In genomic region chr1:40894858-40895257, GRCh38 we compare ENCODE assay signal across 2 cellular contexts.
TF ChIP-seq lines count a peak whose summit lies in the region.

No MANE protein-coding gene starts in this region.

TF ChIP-seq in HEK293, 187 proteins besides CTCF, POLR2A, EP300 and RAD21:
- TF ChIP-seq ZNF707 (tag by site-specific recombination; IDR thresholded peaks at IDR 0.05) = peak; percentile 98
TF ChIP-seq in HEK293: peak in this region for 1; not testable (repeated sequence) for 186.

TF ChIP-seq in K562, 482 proteins besides CTCF, POLR2A, EP300 and RAD21:
- TF ChIP-seq XRCC3 (IDR thresholded peaks at IDR 0.05) = 0 out of 2 replicates have a peak, but pooled peaks have one; percentile 30
- TF ChIP-seq TRIM24 (IDR thresholded peaks at IDR 0.05) = 0 out of 4 replicates have a peak, but pooled peaks of 1 of the 2 experiments have one; percentile 11
- peak; percentile 99 for TF ChIP-seq ZNF707 (CRISPR knock-in tag; conservative IDR thresholded peaks at IDR 0.05)
- peak; percentile 69 for TF ChIP-seq TRIM28 (IDR thresholded peaks at IDR 0.05)
